21 cellular contexts compared by ENCODE assay signal in genomic region chr1:29811727-29812396, GRCh38.
A peak's percentile ranks its signal among the peaks of the same experiment; 100 is the strongest.
DNase-seq lines count a peak whose midpoint lies in the region; ATAC-seq and TF ChIP-seq lines count a peak whose summit lies in the region.
"Had no signal": no experiment of that assay in that cellular context is flagged by ENCODE, and none has a peak within 500 bp of the region (broad histone marks: within the 10 kb centered on the region; RNA-seq: fewer than 3 reads in every experiment).

No MANE protein-coding gene starts in this region.

- intact Hi-C loops in A673 (cut with micrococcal nuclease; ENCODE audit: unreplicated experiment) = no loop called here

- H3K27ac ChIP-seq in coronary artery (no peak overlapping the region), A673 (ENCODE audit: low read depth, low read length, poor library complexity, severe bottlenecking) (no peak overlapping the region)
- H3K27ac ChIP-seq: C4-2B, KMS-11, Peyer's patch had no signal

- BruUV-seq in A673 (replicated peaks; lab: Mats Ljungman, UMichigan) = no TSS peak

- CTCF ChIA-PET in A673 (lab: Charles Lee) = no interaction called here

- H3K36me3 ChIP-seq in A673 (ENCODE audit: insufficient read depth, low read length, poor library complexity, severe bottlenecking) = no peaks in the 10 kb centered on the region
- H3K36me3 ChIP-seq: HAP-1, Peyer's patch had no signal

- peaks cover 10% of the 10 kb centered on the region for H3K27me3 Mint-ChIP-seq in osteocyte (ENCODE audit: unreplicated experiment)

- no peaks in the 10 kb centered on the region for H3K9me3 ChIP-seq in A673 (ENCODE audit: low read depth, low read length, poor library complexity, severe bottlenecking)
- H3K9me3 ChIP-seq: HAP-1, Peyer's patch had no signal

- ATAC-seq in GM19467 (IDR thresholded peaks at IDR 0.05; ENCODE audit: unreplicated experiment) (no peak), HG02678 (IDR thresholded peaks at IDR 0.05; ENCODE audit: unreplicated experiment) (no peak)
- ATAC-seq: GM23338 had no signal

- peaks cover 2% of the 10 kb centered on the region for H3K4me1 ChIP-seq in A673 (ENCODE audit: insufficient read depth, low read length, poor library complexity, severe bottlenecking)
- H3K4me1 ChIP-seq: HAP-1, Peyer's patch had no signal

- TF ChIP-seq CTCF in coronary artery (IDR thresholded peaks at IDR 0.05) (no peak), osteocyte (IDR thresholded peaks at IDR 0.05) (no peak), A673 (conservative IDR thresholded peaks at IDR 0.05; ENCODE audit: low read depth, low read length) (no peak)

- no peak overlapping the region for H3K4me3 Mint-ChIP-seq in osteocyte (ENCODE audit: unreplicated experiment)
- H3K4me3 Mint-ChIP-seq: GM23338 had no signal

- H3K27me3 ChIP-seq in A673 (replicated peaks; ENCODE audit: insufficient read depth, low read depth, low read length, poor library complexity) = peaks cover 16% of the 10 kb centered on the region
- H3K27me3 ChIP-seq: Peyer's patch had no signal

- DNase-seq in activated CD8-positive, alpha-beta memory T cell treated with anti-CD3 and anti-CD28 coated beads for 24 hours = peak; percentile 32
- DNase-seq in activated CD8-positive, alpha-beta memory T cell treated with anti-CD3 and anti-CD28 coated beads, Interleukin-2, amount 50 U/mL, for 4 hours = no peak
- DNase-seq in coronary artery (ENCODE audit: low spot score) (peak; percentile 46), osteocyte (ENCODE audit: extremely low spot score, unreplicated experiment) (peak; percentile 59), A673 (ENCODE audit: low spot score) (no peak)
- DNase-seq: 8988T; Calu3; CD8-positive, alpha-beta memory T cell; MV-4-11; NCI-H1105 treated with DMSO at 0.1 percent for 48 hours; NCI-H2081; NCI-H2171; NCI-H524 treated with DMSO at 0.1 percent for 48 hours; NCI-H82; Peyer's patch had no signal

- POLR2A ChIA-PET in A673 (lab: Charles Lee; ENCODE audit: low non-redundant PET) = no interaction called here

- H3K27ac Mint-ChIP-seq in osteocyte (ENCODE audit: unreplicated experiment) = no peak overlapping the region
- H3K27ac Mint-ChIP-seq: CD8-positive, alpha-beta memory T cell; GM23338 had no signal

- no peak overlapping the region for H3K4me3 ChIP-seq in coronary artery
- H3K4me3 ChIP-seq in A673 (ENCODE audit: low read depth, low read length, poor library complexity, severe bottlenecking) = no peak overlapping the region
- H3K4me3 ChIP-seq: GM23338, HAP-1, Peyer's patch had no signal

- no peaks in the 10 kb centered on the region for H3K36me3 Mint-ChIP-seq in osteocyte (ENCODE audit: unreplicated experiment)
- H3K36me3 Mint-ChIP-seq: CD8-positive, alpha-beta memory T cell had no signal

- H3K4me1 Mint-ChIP-seq in osteocyte (ENCODE audit: unreplicated experiment) = no peaks in the 10 kb centered on the region
- H3K4me1 Mint-ChIP-seq: CD8-positive, alpha-beta memory T cell had no signal

- H3K9me3 Mint-ChIP-seq in osteocyte (ENCODE audit: unreplicated experiment) = no peaks in the 10 kb centered on the region
- H3K9me3 Mint-ChIP-seq: CD8-positive, alpha-beta memory T cell; GM23338 had no signal

Comparison
In these comparisons a context has a peak if more than half of its experiments do, and no peak if none do; other contexts are left out.
1. DNase-seq: peak in activated CD8-positive, alpha-beta memory T cell treated with anti-CD3 and anti-CD28 coated beads for 24 hours (single experiment), coronary artery (single experiment) and osteocyte (single experiment); none in activated CD8-positive, alpha-beta memory T cell treated with anti-CD3 and anti-CD28 coated beads, Interleukin-2, amount 50 U/mL, for 4 hours (single experiment) and A673 (single experiment).